ENCODE assay signal across 1 cellular context in the genomic region with DNA sequence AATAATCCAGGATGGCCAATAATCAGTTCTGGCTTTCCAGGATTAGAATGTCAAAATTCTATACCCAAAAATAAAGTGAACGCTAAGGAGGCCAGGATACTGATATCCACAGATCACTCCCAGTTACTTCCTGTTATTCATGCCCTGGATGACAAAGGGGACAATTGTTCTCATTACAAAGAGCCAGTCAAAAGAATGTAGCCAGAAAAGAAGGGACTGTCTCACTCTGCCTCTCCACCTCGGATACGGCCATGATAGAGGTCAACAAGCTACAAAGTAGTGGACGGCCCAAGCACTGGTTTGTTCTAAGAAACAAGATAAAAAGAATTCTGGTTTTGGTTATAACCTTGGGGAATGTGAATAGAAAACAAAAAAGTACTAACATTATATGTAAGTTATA.
TF ChIP-seq lines count a peak whose summit lies in the region.

No MANE protein-coding gene starts in this region.

TF ChIP-seq in SK-N-SH, 30 proteins besides CTCF, POLR2A, EP300 and RAD21 (continued from another document):
- no peak for TF ChIP-seq TCF12 (IDR thresholded peaks at IDR 0.05)
- TF ChIP-seq, protein P1, sequence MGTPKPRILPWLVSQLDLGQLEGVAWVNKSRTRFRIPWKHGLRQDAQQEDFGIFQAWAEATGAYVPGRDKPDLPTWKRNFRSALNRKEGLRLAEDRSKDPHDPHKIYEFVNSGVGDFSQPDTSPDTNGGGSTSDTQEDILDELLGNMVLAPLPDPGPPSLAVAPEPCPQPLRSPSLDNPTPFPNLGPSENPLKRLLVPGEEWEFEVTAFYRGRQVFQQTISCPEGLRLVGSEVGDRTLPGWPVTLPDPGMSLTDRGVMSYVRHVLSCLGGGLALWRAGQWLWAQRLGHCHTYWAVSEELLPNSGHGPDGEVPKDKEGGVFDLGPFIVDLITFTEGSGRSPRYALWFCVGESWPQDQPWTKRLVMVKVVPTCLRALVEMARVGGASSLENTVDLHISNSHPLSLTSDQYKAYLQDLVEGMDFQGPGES (IDR thresholded peaks at IDR 0.05; ENCODE audit: low read depth, low read length): no peak
- TF ChIP-seq GATA2 (CRISPR knock-in tag; IDR thresholded peaks at IDR 0.05): no peak
- TF ChIP-seq, protein P2, sequence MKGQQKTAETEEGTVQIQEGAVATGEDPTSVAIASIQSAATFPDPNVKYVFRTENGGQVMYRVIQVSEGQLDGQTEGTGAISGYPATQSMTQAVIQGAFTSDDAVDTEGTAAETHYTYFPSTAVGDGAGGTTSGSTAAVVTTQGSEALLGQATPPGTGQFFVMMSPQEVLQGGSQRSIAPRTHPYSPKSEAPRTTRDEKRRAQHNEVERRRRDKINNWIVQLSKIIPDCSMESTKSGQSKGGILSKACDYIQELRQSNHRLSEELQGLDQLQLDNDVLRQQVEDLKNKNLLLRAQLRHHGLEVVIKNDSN (IDR thresholded peaks at IDR 0.05; ENCODE audit: borderline replicate concordance, low read depth): no peak
- TF ChIP-seq FOXJ3 (CRISPR knock-in tag; IDR thresholded peaks at IDR 0.05): no peak
- TF ChIP-seq MEF2A (IDR thresholded peaks at IDR 0.05; ENCODE audit: borderline replicate concordance, low read depth): no peak
TF ChIP-seq in SK-N-SH: peak in this region for 0.
